In genomic region chr6:30815085-30815742, GRCh38 we compare ENCODE assay signal across 8 cellular contexts.
DNase-seq lines count a peak whose midpoint lies in the region; ATAC-seq and TF ChIP-seq lines count a peak whose summit lies in the region.
"Not testable (repeated sequence)": the region's sequence is repeated elsewhere in the genome, so short reads cannot be mapped to it uniquely, and the experiment has no call there.

No MANE protein-coding gene starts in this region.

- peaks cover 0 to 12% of the 10 kb centered on the region in 2 donors for H3K36me3 Mint-ChIP-seq in CD14-positive monocyte
- H3K36me3 Mint-ChIP-seq in T-helper 2 cell treated with Interferon-gamma antibody and Interleukin-4, amounts not matched to agents 5 μg/mL and 100 μg/mL, for 36 hours (ENCODE audit: low read depth) = peaks cover 47% of the 10 kb centered on the region
- H3K36me3 Mint-ChIP-seq in activated CD8-positive, alpha-beta memory T cell treated with anti-CD3 and anti-CD28 coated beads, Interleukin-2, amount 10 ng/mL, durations not matched to agents 7 days and 5 days = peaks cover 30% of the 10 kb centered on the region
- peaks cover 14% of the 10 kb centered on the region for H3K36me3 Mint-ChIP-seq in activated naive CD4-positive, alpha-beta T cell treated with anti-CD3 and anti-CD28 coated beads, Interleukin-2, amount 50 U/mL, for 24 hours
- not testable (repeated sequence) for H3K36me3 Mint-ChIP-seq in dendritic cell treated with granulocyte-macrophage colony-stimulating factor and Interleukin-4, amounts not matched to agents 40 ng/mL and 50 ng/mL, for 4 days (ENCODE audit: low read depth); natural killer cell treated with Interleukin-12 subunit alpha and Interleukin-12 subunit beta and Interleukin-15 and Interleukin-18, amount 100 ng/mL, for 72 hours
- H3K36me3 Mint-ChIP-seq in stimulated activated naive B cell treated with anti-CD40 and anti-IgM and Interleukin-4, amounts not matched to agents 10 μg/mL and 1 μg/mL and 100 μg/mL, for 72 hours = peaks cover 11 to 27% of the 10 kb centered on the region in 2 donors

- H3K9ac ChIP-seq in IMR-90 (ENCODE audit: low read depth, low read length) = not testable (repeated sequence)

- H2BK5ac ChIP-seq in IMR-90 (ENCODE audit: low read depth, low read length, poor library complexity, severe bottlenecking) = peak overlapping the region; percentile 99

- not testable (repeated sequence) for H3K9me3 ChIP-seq in IMR-90 (ENCODE audit: control insufficient read depth, insufficient read depth, low read length)

- 0 out of 2 replicates have a peak overlapping the region, but pooled peaks have one; percentile 41 for H3K23ac ChIP-seq in IMR-90 (ENCODE audit: low read depth, low read length)

- H3K27ac ChIP-seq in IMR-90 (ENCODE audit: insufficient read depth, low read length) = peak overlapping the region; percentile 15; the same call in 1 of the 2 replicates

- peak overlapping the region; percentile 95 for H2BK120ac ChIP-seq in IMR-90 (ENCODE audit: low read depth, low read length)

- not testable (repeated sequence) for ATAC-seq in IMR-90 (ENCODE audit: low read depth); activated CD8-positive, alpha-beta memory T cell treated with anti-CD3 and anti-CD28 coated beads, Interleukin-2, amount 10 ng/mL, durations not matched to agents 7 days and 5 days; natural killer cell treated with Interleukin-12 subunit alpha and Interleukin-12 subunit beta and Interleukin-15 and Interleukin-18, amount 100 ng/mL, for 72 hours; stimulated activated naive B cell treated with anti-CD40 and anti-IgM and Interleukin-4, amounts not matched to agents 10 μg/mL and 1 μg/mL and 100 μg/mL, for 72 hours (replicated peaks)

- CTCF ChIA-PET in IMR-90 (lab: Yijun Ruan, JAX) = not testable (repeated sequence)
- CTCF ChIA-PET in activated CD8-positive, alpha-beta memory T cell treated with anti-CD3 and anti-CD28 coated beads, Interleukin-2, amount 10 ng/mL, durations not matched to agents 7 days and 5 days (lab: Charles Lee) = interaction anchor here (0.6 to 1.7 kb wide), 4 partner anchors 21 to 272 kb away, joined by 3 to 6 read pairs (median 3); no protein-coding TSS in a partner anchor

- BruUV-seq in IMR-90 (replicated peaks; lab: Mats Ljungman, UMichigan) = not testable (repeated sequence)

- H2AFZ ChIP-seq in IMR-90 (replicated peaks; ENCODE audit: low read length, poor library complexity) = not testable (repeated sequence)

- DNase-seq in CD14-positive monocyte (ENCODE audit: low spot score); IMR-90; T-helper 2 cell treated with Interferon-gamma antibody and Interleukin-4, amounts not matched to agents 5 μg/mL and 100 μg/mL, for 36 hours (ENCODE audit: low spot score); activated CD8-positive, alpha-beta memory T cell treated with anti-CD3 and anti-CD28 coated beads, Interleukin-2, amount 10 ng/mL, durations not matched to agents 7 days and 5 days; natural killer cell treated with Interleukin-12 subunit alpha and Interleukin-12 subunit beta and Interleukin-15 and Interleukin-18, amount 100 ng/mL, for 72 hours (ENCODE audit: low spot score); stimulated activated naive B cell treated with anti-CD40 and anti-IgM and Interleukin-4, amounts not matched to agents 10 μg/mL and 1 μg/mL and 100 μg/mL, for 72 hours: not testable (repeated sequence)

- H3K9me3 Mint-ChIP-seq in CD14-positive monocyte; activated CD8-positive, alpha-beta memory T cell treated with anti-CD3 and anti-CD28 coated beads, Interleukin-2, amount 10 ng/mL, durations not matched to agents 7 days and 5 days (ENCODE audit: low read depth); activated naive CD4-positive, alpha-beta T cell treated with anti-CD3 and anti-CD28 coated beads, Interleukin-2, amount 50 U/mL, for 24 hours; dendritic cell treated with granulocyte-macrophage colony-stimulating factor and Interleukin-4, amounts not matched to agents 40 ng/mL and 50 ng/mL, for 4 days; natural killer cell treated with Interleukin-12 subunit alpha and Interleukin-12 subunit beta and Interleukin-15 and Interleukin-18, amount 100 ng/mL, for 72 hours; stimulated activated naive B cell treated with anti-CD40 and anti-IgM and Interleukin-4, amounts not matched to agents 10 μg/mL and 1 μg/mL and 100 μg/mL, for 72 hours: not testable (repeated sequence)
- peaks cover 15% of the 10 kb centered on the region for H3K9me3 Mint-ChIP-seq in T-helper 2 cell treated with Interferon-gamma antibody and Interleukin-4, amounts not matched to agents 5 μg/mL and 100 μg/mL, for 36 hours

- intact Hi-C loops in CD14-positive monocyte (cut with micrococcal nuclease) = loop anchor here in 1 of 2 donors (5.0 kb wide), 2 partner anchors 33 to 73 kb away; partner anchors contain the start of genes FLOT1 and IER3
- intact Hi-C loops in IMR-90 (cut with micrococcal nuclease); dendritic cell treated with granulocyte-macrophage colony-stimulating factor and Interleukin-4, amounts not matched to agents 40 ng/mL and 50 ng/mL, for 4 days (cut with micrococcal nuclease): not testable (repeated sequence)

- peak overlapping the region; percentile 90 for H2AK5ac ChIP-seq in IMR-90 (ENCODE audit: low read depth, low read length)

- H2BK20ac ChIP-seq in IMR-90 (ENCODE audit: low read depth, low read length) = peak overlapping the region; percentile 99

- in situ Hi-C loops in IMR-90 (cut with MboI; ENCODE audit: low sequenced_read_pairs) = loop anchor here (5.0 kb wide), 1 partner anchor 33 kb away; no protein-coding TSS in a partner anchor

- H3K4me3 Mint-ChIP-seq in CD14-positive monocyte; activated CD8-positive, alpha-beta memory T cell treated with anti-CD3 and anti-CD28 coated beads, Interleukin-2, amount 10 ng/mL, durations not matched to agents 7 days and 5 days; dendritic cell treated with granulocyte-macrophage colony-stimulating factor and Interleukin-4, amounts not matched to agents 40 ng/mL and 50 ng/mL, for 4 days; stimulated activated naive B cell treated with anti-CD40 and anti-IgM and Interleukin-4, amounts not matched to agents 10 μg/mL and 1 μg/mL and 100 μg/mL, for 72 hours: not testable (repeated sequence)
- H3K4me3 Mint-ChIP-seq in T-helper 2 cell treated with Interferon-gamma antibody and Interleukin-4, amounts not matched to agents 5 μg/mL and 100 μg/mL, for 36 hours = peak overlapping the region; percentile 44
- peak overlapping the region; percentile 21 for H3K4me3 Mint-ChIP-seq in activated naive CD4-positive, alpha-beta T cell treated with anti-CD3 and anti-CD28 coated beads, Interleukin-2, amount 50 U/mL, for 24 hours
- H3K4me3 Mint-ChIP-seq in natural killer cell treated with Interleukin-12 subunit alpha and Interleukin-12 subunit beta and Interleukin-15 and Interleukin-18, amount 100 ng/mL, for 72 hours = peak overlapping the region; percentile 66

- peak overlapping the region; percentile 68 to 80; a peak in 2 of 4 replicates for H4K8ac ChIP-seq in IMR-90 (ENCODE audit: low read depth in 2 of 2, low read length in 2 of 2)

- H3K4me1 Mint-ChIP-seq in CD14-positive monocyte = peaks cover 75% of the 10 kb centered on the region
- H3K4me1 Mint-ChIP-seq in T-helper 2 cell treated with Interferon-gamma antibody and Interleukin-4, amounts not matched to agents 5 μg/mL and 100 μg/mL, for 36 hours (ENCODE audit: low read depth) = peaks cover 59% of the 10 kb centered on the region
- peaks cover 81% of the 10 kb centered on the region for H3K4me1 Mint-ChIP-seq in activated CD8-positive, alpha-beta memory T cell treated with anti-CD3 and anti-CD28 coated beads, Interleukin-2, amount 10 ng/mL, durations not matched to agents 7 days and 5 days
- peaks cover 87% of the 10 kb centered on the region for H3K4me1 Mint-ChIP-seq in activated naive CD4-positive, alpha-beta T cell treated with anti-CD3 and anti-CD28 coated beads, Interleukin-2, amount 50 U/mL, for 24 hours
- peaks cover 86% of the 10 kb centered on the region for H3K4me1 Mint-ChIP-seq in dendritic cell treated with granulocyte-macrophage colony-stimulating factor and Interleukin-4, amounts not matched to agents 40 ng/mL and 50 ng/mL, for 4 days (ENCODE audit: low read depth)
- peaks cover 68 to 73% of the 10 kb centered on the region in 2 donors for H3K4me1 Mint-ChIP-seq in natural killer cell treated with Interleukin-12 subunit alpha and Interleukin-12 subunit beta and Interleukin-15 and Interleukin-18, amount 100 ng/mL, for 72 hours (ENCODE audit: low read depth in 2 of 2)
- H3K4me1 Mint-ChIP-seq in stimulated activated naive B cell treated with anti-CD40 and anti-IgM and Interleukin-4, amounts not matched to agents 10 μg/mL and 1 μg/mL and 100 μg/mL, for 72 hours = peaks cover 62 to 84% of the 10 kb centered on the region in 2 donors

- H3K79me1 ChIP-seq in IMR-90 (ENCODE audit: low read depth in 1 of 2, low read length in 2 of 2) = peaks cover 0 to 26% of the 10 kb centered on the region in 2 experiments; a peak in 2 of 4 replicates

- peak overlapping the region; percentile 86 for H3K4ac ChIP-seq in IMR-90 (ENCODE audit: low read depth, low read length)

- peaks cover 23% of the 10 kb centered on the region for H3K4me1 ChIP-seq in IMR-90 (ENCODE audit: control insufficient read depth, insufficient read depth, low read length)

- peak overlapping the region; percentile 90 to 98 (median 96) for H3K27ac Mint-ChIP-seq in CD14-positive monocyte
- H3K27ac Mint-ChIP-seq in T-helper 2 cell treated with Interferon-gamma antibody and Interleukin-4, amounts not matched to agents 5 μg/mL and 100 μg/mL, for 36 hours = peak overlapping the region; percentile 83
- peak overlapping the region; percentile 90 for H3K27ac Mint-ChIP-seq in activated CD8-positive, alpha-beta memory T cell treated with anti-CD3 and anti-CD28 coated beads, Interleukin-2, amount 10 ng/mL, durations not matched to agents 7 days and 5 days
- H3K27ac Mint-ChIP-seq in activated naive CD4-positive, alpha-beta T cell treated with anti-CD3 and anti-CD28 coated beads, Interleukin-2, amount 50 U/mL, for 24 hours = peak overlapping the region; percentile 100
- H3K27ac Mint-ChIP-seq in dendritic cell treated with granulocyte-macrophage colony-stimulating factor and Interleukin-4, amounts not matched to agents 40 ng/mL and 50 ng/mL, for 4 days = peak overlapping the region; percentile 87
- peak overlapping the region; percentile 68 to 89 for H3K27ac Mint-ChIP-seq in natural killer cell treated with Interleukin-12 subunit alpha and Interleukin-12 subunit beta and Interleukin-15 and Interleukin-18, amount 100 ng/mL, for 72 hours
- peak overlapping the region; percentile 93 for H3K27ac Mint-ChIP-seq in stimulated activated naive B cell treated with anti-CD40 and anti-IgM and Interleukin-4, amounts not matched to agents 10 μg/mL and 1 μg/mL and 100 μg/mL, for 72 hours

- TF ChIP-seq RAD21 in IMR-90 (IDR thresholded peaks at IDR 0.05; ENCODE audit: low read length) = not testable (repeated sequence)

- not testable (repeated sequence) for H3K18ac ChIP-seq in IMR-90 (ENCODE audit: low read depth, low read length)

- peak overlapping the region; percentile 32; the same call in 1 of the 2 replicates for H4K5ac ChIP-seq in IMR-90 (ENCODE audit: low read depth, low read length)

- H3K36me3 ChIP-seq in IMR-90 (ENCODE audit: control insufficient read depth, insufficient read depth, low read length) = not testable (repeated sequence)

- H3K4me3 ChIP-seq in IMR-90 (ENCODE audit: insufficient read depth, low read depth, low read length) = not testable (repeated sequence)

- dilution Hi-C loops in IMR-90 (cut with HindIII; ENCODE audit: low sequenced_read_pairs, unreplicated experiment) = not testable (repeated sequence)

- no CpG with 5 or more reads among the region's 12 CpGs for WGBS in IMR-90 (ENCODE audit: extremely low coverage in 2 of 2, insufficient read length in 1 of 2), 2 experiments

- H2AK9ac ChIP-seq in IMR-90 (replicated peaks; ENCODE audit: low read depth, low read length, poor library complexity) = not testable (repeated sequence)

- POLR2A ChIA-PET in IMR-90 (lab: Charles Lee; ENCODE audit: unreplicated experiment) = not testable (repeated sequence)

- not testable (repeated sequence) for H3K27me3 Mint-ChIP-seq in CD14-positive monocyte (ENCODE audit: low read depth in 3 of 3); T-helper 2 cell treated with Interferon-gamma antibody and Interleukin-4, amounts not matched to agents 5 μg/mL and 100 μg/mL, for 36 hours (ENCODE audit: low read depth); activated CD8-positive, alpha-beta memory T cell treated with anti-CD3 and anti-CD28 coated beads, Interleukin-2, amount 10 ng/mL, durations not matched to agents 7 days and 5 days; activated naive CD4-positive, alpha-beta T cell treated with anti-CD3 and anti-CD28 coated beads, Interleukin-2, amount 50 U/mL, for 24 hours; dendritic cell treated with granulocyte-macrophage colony-stimulating factor and Interleukin-4, amounts not matched to agents 40 ng/mL and 50 ng/mL, for 4 days; natural killer cell treated with Interleukin-12 subunit alpha and Interleukin-12 subunit beta and Interleukin-15 and Interleukin-18, amount 100 ng/mL, for 72 hours; stimulated activated naive B cell treated with anti-CD40 and anti-IgM and Interleukin-4, amounts not matched to agents 10 μg/mL and 1 μg/mL and 100 μg/mL, for 72 hours

- peak overlapping the region; percentile 85; the same call in 2 of the 3 replicates for H2BK15ac ChIP-seq in IMR-90 (ENCODE audit: low read depth, low read length)

- not testable (repeated sequence) for TF ChIP-seq CTCF in CD14-positive monocyte (IDR thresholded peaks at IDR 0.05); IMR-90 (conservative IDR thresholded peaks at IDR 0.05; ENCODE audit: low read depth, low read length)

- peak overlapping the region; percentile 56 for H4K91ac ChIP-seq in IMR-90 (ENCODE audit: insufficient read depth, low read depth, low read length)

- not testable (repeated sequence) for H3K4me2 ChIP-seq in IMR-90 (ENCODE audit: low read depth, low read length)

- TF ChIP-seq POLR2A in IMR-90 (IDR thresholded peaks at IDR 0.05; ENCODE audit: low read depth, low read length) = not testable (repeated sequence)

- not testable (repeated sequence) for H3K56ac ChIP-seq in IMR-90 (ENCODE audit: extremely low read depth, insufficient read depth, low read length)

- not testable (repeated sequence) for H3K27me3 ChIP-seq in IMR-90 (ENCODE audit: control insufficient read depth, insufficient read depth, low read length)

- peaks cover 22% of the 10 kb centered on the region for H3K9me1 ChIP-seq in IMR-90 (ENCODE audit: insufficient read depth, low read length)

- not testable (repeated sequence) for H4K20me1 ChIP-seq in IMR-90 (ENCODE audit: insufficient read depth, low read length)

- peak overlapping the region; percentile 54; the same call in 1 of the 2 replicates for H3K14ac ChIP-seq in IMR-90 (replicated peaks; ENCODE audit: low read depth, low read length)
